Comparison of ENCODE assay signal across 12 cellular contexts in the genomic region with DNA sequence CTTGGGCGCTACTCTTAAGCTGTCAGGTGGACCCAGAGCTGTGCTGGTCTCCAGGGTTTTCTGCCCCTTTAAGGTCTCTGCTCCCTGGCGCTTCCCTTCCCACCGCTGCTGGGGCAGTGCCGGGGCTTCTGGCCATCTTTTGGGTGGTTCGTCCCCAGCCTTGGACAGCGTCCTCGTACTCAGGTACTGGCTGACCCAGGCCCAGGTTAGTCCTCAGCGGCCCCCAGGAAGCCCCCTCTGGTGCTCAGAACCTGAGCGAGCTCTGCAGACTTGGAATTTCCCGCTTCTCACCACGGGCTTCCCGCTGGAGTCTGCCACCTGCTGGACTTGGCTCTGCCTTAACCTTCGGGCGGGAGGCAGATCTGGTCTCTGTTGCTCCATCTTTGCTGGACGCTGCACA.
DNase-seq lines count a peak whose midpoint lies in the region; ATAC-seq and TF ChIP-seq lines count a peak whose summit lies in the region.
"Had no signal": no experiment of that assay in that cellular context is flagged by ENCODE, and none has a peak within 500 bp of the region (broad histone marks: within the 10 kb centered on the region; RNA-seq: fewer than 3 reads in every experiment).

No MANE protein-coding gene starts in this region.

- H3K36me3 ChIP-seq in WERI-Rb-1: peaks cover 95% of the 10 kb centered on the region

- no peak overlapping the region for H3K56ac ChIP-seq in H9 (ENCODE audit: insufficient read length, low read depth, low read length)

- no peaks in the 10 kb centered on the region for H4K20me1 ChIP-seq in H9 (ENCODE audit: control insufficient read depth, insufficient read depth, insufficient read length)

- no peaks in the 10 kb centered on the region for H3K4me1 ChIP-seq in H9 (ENCODE audit: insufficient read depth, low read length)
- no peaks in the 10 kb centered on the region for H3K4me1 ChIP-seq in right cardiac atrium (ENCODE audit: control insufficient read depth, insufficient read depth, low read length)
- H3K4me1 ChIP-seq: SJCRH30 had no signal

- H3K9me3 Mint-ChIP-seq in H9: no peaks in the 10 kb centered on the region
- H3K9me3 Mint-ChIP-seq: activated naive CD8-positive, alpha-beta T cell treated with anti-CD3 and anti-CD28 coated beads, Interleukin-2, amount 50 U/mL, for 24 hours had no signal

- no peak overlapping the region for H4K5ac ChIP-seq in H9 (ENCODE audit: insufficient read length, low read depth, low read length)

- H3K4me3 Mint-ChIP-seq in H9: no peak overlapping the region
- H3K4me3 Mint-ChIP-seq: activated naive CD8-positive, alpha-beta T cell treated with anti-CD3 and anti-CD28 coated beads, Interleukin-2, amount 50 U/mL, for 24 hours had no signal

- H4K91ac ChIP-seq in H9 (ENCODE audit: insufficient read length, low read depth, low read length): no peak overlapping the region

- no peak overlapping the region for H2BK5ac ChIP-seq in H9 (ENCODE audit: insufficient read length, low read length)

- DNase-seq in H9: no peak
- no peak for DNase-seq in WERI-Rb-1
- peak in 2 of 3 donors; percentile 25 to 30 for DNase-seq in right cardiac atrium
- no peak for DNase-seq in retinal pigment epithelial cell (ENCODE audit: low read depth)
- no peak for DNase-seq in stimulated activated naive CD8-positive, alpha-beta T cell treated with anti-CD3 and anti-CD28 coated beads, Interleukin-15, Interleukin-2, amounts not matched to agents 100 U/mL and 50 U/mL, for 24 hours
- DNase-seq in DMS 273 (lab: John Stamatoyannopoulos, UW; ENCODE audit: unreplicated experiment): no peak
- DNase-seq: activated naive CD8-positive, alpha-beta T cell treated with anti-CD3 and anti-CD28 coated beads, Interleukin-2, amount 50 U/mL, for 24 hours; NCI-H1417 treated with DMSO at 0.1 percent for 48 hours; NCI-H2227 treated with DMSO at 0.1 percent for 48 hours; nucleus accumbens; SJCRH30 had no signal

- H2BK12ac ChIP-seq in H9 (ENCODE audit: insufficient read length, low read depth, low read length): no peak overlapping the region

- no peak overlapping the region for H3K27ac Mint-ChIP-seq in H9
- H3K27ac Mint-ChIP-seq: activated naive CD8-positive, alpha-beta T cell treated with anti-CD3 and anti-CD28 coated beads, Interleukin-2, amount 50 U/mL, for 24 hours had no signal

- H3T11ph ChIP-seq in H9 (ENCODE audit: low read length): no peak overlapping the region

- intact Hi-C loops in right cardiac atrium (cut with DNase I): no loop called here

- H3K79me1 ChIP-seq in H9 (ENCODE audit: insufficient read depth, low read depth, low read length, poor library complexity, severe bottlenecking): no peaks in the 10 kb centered on the region

- no peaks in the 10 kb centered on the region for H3K79me2 ChIP-seq in H9 (ENCODE audit: insufficient read depth, low read length)

- H3K9ac ChIP-seq in H9 (ENCODE audit: extremely low read depth, insufficient read length, low read length): no peak overlapping the region

- no peak overlapping the region for H3K27ac ChIP-seq in H9 (ENCODE audit: insufficient read length, low read depth, low read length)
- no peak overlapping the region for H3K27ac ChIP-seq in WERI-Rb-1
- H3K27ac ChIP-seq in right cardiac atrium (ENCODE audit: low read length): no peak overlapping the region
- H3K27ac ChIP-seq: SJCRH30 had no signal

- no peaks in the 10 kb centered on the region; the same call in 1 of the 2 replicates for H3K27me3 Mint-ChIP-seq in H9 (ENCODE audit: low read depth)
- H3K27me3 Mint-ChIP-seq: activated naive CD8-positive, alpha-beta T cell treated with anti-CD3 and anti-CD28 coated beads, Interleukin-2, amount 50 U/mL, for 24 hours had no signal

- H2BK20ac ChIP-seq in H9 (ENCODE audit: low read depth, low read length, poor library complexity, severe bottlenecking): no peak overlapping the region

- no peak overlapping the region for H3K4me3 ChIP-seq in WERI-Rb-1 (ENCODE audit: low read depth, low read length)
- no peak overlapping the region for H3K4me3 ChIP-seq in right cardiac atrium (ENCODE audit: low read length)
- H3K4me3 ChIP-seq in retinal pigment epithelial cell (ENCODE audit: low read length): no peak overlapping the region
- H3K4me3 ChIP-seq: SJCRH30 had no signal

- no peaks in the 10 kb centered on the region for H3K27me3 ChIP-seq in H9 (ENCODE audit: insufficient read depth, low read length)
- no peaks in the 10 kb centered on the region for H3K27me3 ChIP-seq in WERI-Rb-1 (ENCODE audit: insufficient read depth, low read depth, severe bottlenecking)
- no peaks in the 10 kb centered on the region for H3K27me3 ChIP-seq in right cardiac atrium (ENCODE audit: control insufficient read depth, insufficient read depth)
- H3K27me3 ChIP-seq: SJCRH30 had no signal

- H2BK15ac ChIP-seq in H9 (ENCODE audit: low read depth, low read length): no peak overlapping the region

- no peaks in the 10 kb centered on the region for H3K23me2 ChIP-seq in H9 (ENCODE audit: insufficient read length, low read depth, low read length, poor library complexity, severe bottlenecking)

- H2AFZ ChIP-seq in H9 (ENCODE audit: low read length): no peak overlapping the region

- H3K23ac ChIP-seq in H9 (ENCODE audit: insufficient read length, low read depth, low read length): no peak overlapping the region

- H3K4me2 ChIP-seq in H9 (ENCODE audit: insufficient read depth, insufficient read length, low read length): no peak overlapping the region

- no peak overlapping the region for H3K18ac ChIP-seq in H9 (ENCODE audit: insufficient read length, low read depth, low read length)

- TF ChIP-seq CTCF in H9 (conservative IDR thresholded peaks at IDR 0.05) (peak; percentile 36; the same call in 1 of the 3 replicates), WERI-Rb-1 (IDR thresholded peaks at IDR 0.05; ENCODE audit: low read depth, low read length) (peak; percentile 20), retinal pigment epithelial cell (conservative IDR thresholded peaks at IDR 0.05; ENCODE audit: low read depth, low read length) (peak; percentile 23)

- WGBS in H9 (ENCODE audit: extremely low coverage, insufficient read length, low lambda C conversion rate): no CpG with 5 or more reads among the region's 15 CpGs
- 91% methylated on average over 15 of the region's 15 CpGs for WGBS in right cardiac atrium

- no peak overlapping the region for H2AK5ac ChIP-seq in H9 (ENCODE audit: insufficient read length, low read length)

- H2BK120ac ChIP-seq in H9 (ENCODE audit: low read depth, low read length, poor library complexity, severe bottlenecking): no peak overlapping the region

- H3K9me3 ChIP-seq in H9 (ENCODE audit: control insufficient read depth, low read depth, low read length) (no peaks in the 10 kb centered on the region), WERI-Rb-1 (ENCODE audit: severe bottlenecking) (no peaks in the 10 kb centered on the region), right cardiac atrium (ENCODE audit: control insufficient read depth, low read length) (no peaks in the 10 kb centered on the region)
- H3K9me3 ChIP-seq: SJCRH30 had no signal

- no peak overlapping the region for H3K14ac ChIP-seq in H9 (ENCODE audit: insufficient read depth, low read length)

- peaks cover 0 to 6% of the 10 kb centered on the region in 2 experiments; a peak in 1 of 4 replicates for H3K4me1 Mint-ChIP-seq in H9
- H3K4me1 Mint-ChIP-seq: activated naive CD8-positive, alpha-beta T cell treated with anti-CD3 and anti-CD28 coated beads, Interleukin-2, amount 50 U/mL, for 24 hours had no signal

- ATAC-seq in right cardiac atrium (no peak), HG03159 (IDR thresholded peaks at IDR 0.05; ENCODE audit: unreplicated experiment) (no peak)
- no peak for ATAC-seq in stimulated activated naive CD8-positive, alpha-beta T cell treated with anti-CD3 and anti-CD28 coated beads, Interleukin-15, Interleukin-2, amounts not matched to agents 100 U/mL and 50 U/mL, for 24 hours
- ATAC-seq: activated naive CD8-positive, alpha-beta T cell treated with anti-CD3 and anti-CD28 coated beads, Interleukin-2, amount 50 U/mL, for 24 hours had no signal

- H3K36me3 Mint-ChIP-seq in H9 (ENCODE audit: insufficient read depth in 1 of 3, low read depth in 3 of 3): peaks cover 37 to 80% (median 80%) of the 10 kb centered on the region in 3 experiments

- H3K4ac ChIP-seq in H9 (ENCODE audit: low read depth, low read length): no peak overlapping the region

- H4K8ac ChIP-seq in H9 (replicated peaks; ENCODE audit: insufficient read length, low read depth, low read length): no peak overlapping the region

Comparison
In these comparisons a context has a peak if more than half of its experiments do, and no peak if none do; other contexts are left out.
1. DNase-seq: peak in right cardiac atrium (2 of 3); none in H9 (single experiment), WERI-Rb-1 (single experiment), retinal pigment epithelial cell (single experiment), stimulated activated naive CD8-positive, alpha-beta T cell treated with anti-CD3 and anti-CD28 coated beads, Interleukin-15, Interleukin-2, amounts not matched to agents 100 U/mL and 50 U/mL, for 24 hours (single experiment) and DMS 273 (single experiment).
2. Peak in every context shown above with its lines, with median percentiles within 50 percentile points of each other: CTCF ChIP-seq.